ENCODE assay signal across 1 cellular context in genomic region chr6:14757414-14757813, GRCh38.
A peak's percentile ranks its signal among the peaks of the same experiment; 100 is the strongest.
TF ChIP-seq lines count a peak whose summit lies in the region.

No MANE protein-coding gene starts in this region.

TF ChIP-seq in HepG2, 621 proteins besides CTCF, POLR2A, EP300 and RAD21 (continued from another document):
- TF ChIP-seq DZIP1 (CRISPR knock-in tag; IDR thresholded peaks at IDR 0.05) (no peak), MAFF (IDR thresholded peaks at IDR 0.05; ENCODE audit: low read depth, low read length) (peak; percentile 81), MYNN (CRISPR knock-in tag; IDR thresholded peaks at IDR 0.05; ENCODE audit: low read depth) (no peak)
